Comparison of ENCODE assay signal across 15 cellular contexts in genomic region chr12:114918535-114919233, GRCh38.
DNase-seq lines count a peak whose midpoint lies in the region; ATAC-seq and TF ChIP-seq lines count a peak whose summit lies in the region.
"Had no signal": no experiment of that assay in that cellular context is flagged by ENCODE, and none has a peak within 500 bp of the region (broad histone marks: within the 10 kb centered on the region; RNA-seq: fewer than 3 reads in every experiment).

No MANE protein-coding gene starts in this region.

- peaks cover 25% of the 10 kb centered on the region for H3K9me3 Mint-ChIP-seq in mesothelial cell of epicardium

- intact Hi-C loops in PC-3 (cut with micrococcal nuclease): loop anchor here (1.0 to 10.0 kb wide), 10 partner anchors 15 to 836 kb away; no protein-coding TSS in a partner anchor
- intact Hi-C loops in posterior cingulate gyrus (cut with DNase I): no loop called here

- H3K9me3 ChIP-seq in PC-3 (ENCODE audit: low read length): no peaks in the 10 kb centered on the region

- POLR2A ChIA-PET in PC-3 (lab: Charles Lee; ENCODE audit: unreplicated experiment): interaction anchor here (0.7 to 1.8 kb wide), 4 partner anchors 12 to 234 kb away, joined by 3 to 9 read pairs (median 5); partner anchors contain the start of gene TBX3

- H3F3A ChIP-seq in PC-3 (ENCODE audit: low read length, unreplicated experiment): no peaks in the 10 kb centered on the region

- no peaks in the 10 kb centered on the region for H3K27me3 Mint-ChIP-seq in mesothelial cell of epicardium (ENCODE audit: low read depth)
- H3K27me3 Mint-ChIP-seq: activated CD4-positive, alpha-beta memory T cell treated with anti-CD3 and anti-CD28 coated beads, Interleukin-2, amount 10 ng/mL, durations not matched to agents 7 days and 5 days; stimulated activated naive CD8-positive, alpha-beta T cell treated with anti-CD3 and anti-CD28 coated beads, Interleukin-15, amount 100 ng/mL, for 72 hours had no signal

- BruUV-seq in PC-3 (replicated peaks; lab: Mats Ljungman, UMichigan): no TSS peak

- H3K27ac Mint-ChIP-seq in mesothelial cell of epicardium: peak overlapping the region; percentile 94
- H3K27ac Mint-ChIP-seq: activated CD4-positive, alpha-beta memory T cell treated with anti-CD3 and anti-CD28 coated beads, Interleukin-2, amount 10 ng/mL, durations not matched to agents 7 days and 5 days; stimulated activated naive CD8-positive, alpha-beta T cell treated with anti-CD3 and anti-CD28 coated beads, Interleukin-15, amount 100 ng/mL, for 72 hours had no signal

- no peaks in the 10 kb centered on the region for H3K27me3 ChIP-seq in PC-3 (ENCODE audit: low read length)

- no peak overlapping the region for H2AFZ ChIP-seq in PC-3 (ENCODE audit: low read length)

- no peak for TF ChIP-seq CTCF in PC-3 (conservative IDR thresholded peaks at IDR 0.05; ENCODE audit: low read depth, low read length)
- TF ChIP-seq CTCF in choroid plexus epithelial cell (conservative IDR thresholded peaks at IDR 0.05; ENCODE audit: low read depth, low read length): no peak
- TF ChIP-seq CTCF in mesothelial cell of epicardium (IDR thresholded peaks at IDR 0.05; ENCODE audit: unreplicated experiment): no peak

- peak; percentile 73 for DNase-seq in Daoy (ENCODE audit: low read depth)
- peak; percentile 98 for DNase-seq in PC-3
- peak; percentile 54 for DNase-seq in choroid plexus epithelial cell (ENCODE audit: low read depth)
- DNase-seq in mesothelial cell of epicardium (ENCODE audit: low spot score in 2 of 2, unreplicated experiment in 2 of 2): no peak
- no peak for DNase-seq in NCI-H2081 treated with DMSO at 0.1 percent for 48 hours (lab: John Stamatoyannopoulos, UW)
- DNase-seq in posterior cingulate gyrus: no peak
- DNase-seq: activated CD4-positive, alpha-beta memory T cell treated with anti-CD3 and anti-CD28 coated beads, Interleukin-2, amount 10 ng/mL, durations not matched to agents 7 days and 5 days; central memory CD4-positive, alpha-beta T cell; Karpas-422; right cardiac atrium; stimulated activated naive CD8-positive, alpha-beta T cell treated with anti-CD3 and anti-CD28 coated beads, Interleukin-15, amount 100 ng/mL, for 72 hours; T-helper 2 cell had no signal

- peak overlapping the region; percentile 47 for H3K4me2 ChIP-seq in PC-3 (ENCODE audit: low read length)

- CTCF ChIA-PET in PC-3 (lab: Charles Lee): interaction anchor here (0.5 to 1.0 kb wide), 6 partner anchors 58 to 479 kb away, joined by 3 to 7 read pairs (median 6); partner anchors contain the start of gene TBX3

- peak overlapping the region; percentile 80 for H3K27ac ChIP-seq in PC-3 (ENCODE audit: low read length)
- H3K27ac ChIP-seq: C4-2B had no signal

- H3K4me1 ChIP-seq in PC-3 (ENCODE audit: insufficient read depth, low read length): peaks cover 76% of the 10 kb centered on the region

- H3K9me2 ChIP-seq in PC-3 (replicated peaks; ENCODE audit: low read length): no peaks in the 10 kb centered on the region

- no peaks in the 10 kb centered on the region for H3K36me3 ChIP-seq in PC-3 (ENCODE audit: low read depth, low read length)

- H3K79me2 ChIP-seq in PC-3 (ENCODE audit: low read length): no peaks in the 10 kb centered on the region

- no peaks in the 10 kb centered on the region for H4K20me1 ChIP-seq in PC-3 (ENCODE audit: low read length)

- no peak overlapping the region for H3K4me3 Mint-ChIP-seq in mesothelial cell of epicardium
- H3K4me3 Mint-ChIP-seq: activated CD4-positive, alpha-beta memory T cell treated with anti-CD3 and anti-CD28 coated beads, Interleukin-2, amount 10 ng/mL, durations not matched to agents 7 days and 5 days; stimulated activated naive CD8-positive, alpha-beta T cell treated with anti-CD3 and anti-CD28 coated beads, Interleukin-15, amount 100 ng/mL, for 72 hours had no signal

- H3K4me3 ChIP-seq in PC-3 (ENCODE audit: low read length): no peak overlapping the region
- H3K4me3 ChIP-seq in choroid plexus epithelial cell (ENCODE audit: low read depth, low read length): no peak overlapping the region

- peaks cover 61% of the 10 kb centered on the region for H3K4me1 Mint-ChIP-seq in mesothelial cell of epicardium
- H3K4me1 Mint-ChIP-seq: activated CD4-positive, alpha-beta memory T cell treated with anti-CD3 and anti-CD28 coated beads, Interleukin-2, amount 10 ng/mL, durations not matched to agents 7 days and 5 days; stimulated activated naive CD8-positive, alpha-beta T cell treated with anti-CD3 and anti-CD28 coated beads, Interleukin-15, amount 100 ng/mL, for 72 hours had no signal

- H3K9ac ChIP-seq in PC-3 (ENCODE audit: low read length): peak overlapping the region; percentile 26

- peaks cover 16% of the 10 kb centered on the region for H3K36me3 Mint-ChIP-seq in mesothelial cell of epicardium

- ATAC-seq in PC-3: peak; percentile 76
- no peak for ATAC-seq in GM18858 (IDR thresholded peaks at IDR 0.05; ENCODE audit: unreplicated experiment)
- ATAC-seq in HG03045 (IDR thresholded peaks at IDR 0.05; ENCODE audit: unreplicated experiment): no peak
- ATAC-seq: right cardiac atrium; stimulated activated naive CD8-positive, alpha-beta T cell treated with anti-CD3 and anti-CD28 coated beads, Interleukin-15, amount 100 ng/mL, for 72 hours had no signal

Comparison
In these comparisons a context has a peak if more than half of its experiments do, and no peak if none do; other contexts are left out.
1. DNase-seq: peak in Daoy (single experiment), PC-3 (single experiment) and choroid plexus epithelial cell (single experiment); none in mesothelial cell of epicardium (0 of 2), NCI-H2081 treated with DMSO at 0.1 percent for 48 hours (single experiment) and posterior cingulate gyrus (0 of 10).